Comparison of ENCODE assay signal across 1 cellular context in genomic region chr16:56534847-56535383, GRCh38.
TF ChIP-seq lines count a peak whose summit lies in the region.

No MANE protein-coding gene starts in this region.

TF ChIP-seq in H1, 55 proteins besides CTCF, POLR2A, EP300 and RAD21:
- no peak for TF ChIP-seq ASH2L (IDR thresholded peaks at IDR 0.05; ENCODE audit: low read length)
- no peak for TF ChIP-seq TAF7 (optimal IDR thresholded peaks at IDR 0.05; ENCODE audit: borderline replicate concordance, low read depth, low read length)
- TF ChIP-seq, protein P1, sequence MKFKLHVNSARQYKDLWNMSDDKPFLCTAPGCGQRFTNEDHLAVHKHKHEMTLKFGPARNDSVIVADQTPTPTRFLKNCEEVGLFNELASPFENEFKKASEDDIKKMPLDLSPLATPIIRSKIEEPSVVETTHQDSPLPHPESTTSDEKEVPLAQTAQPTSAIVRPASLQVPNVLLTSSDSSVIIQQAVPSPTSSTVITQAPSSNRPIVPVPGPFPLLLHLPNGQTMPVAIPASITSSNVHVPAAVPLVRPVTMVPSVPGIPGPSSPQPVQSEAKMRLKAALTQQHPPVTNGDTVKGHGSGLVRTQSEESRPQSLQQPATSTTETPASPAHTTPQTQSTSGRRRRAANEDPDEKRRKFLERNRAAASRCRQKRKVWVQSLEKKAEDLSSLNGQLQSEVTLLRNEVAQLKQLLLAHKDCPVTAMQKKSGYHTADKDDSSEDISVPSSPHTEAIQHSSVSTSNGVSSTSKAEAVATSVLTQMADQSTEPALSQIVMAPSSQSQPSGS (IDR thresholded peaks at IDR 0.05; ENCODE audit: low read length) = no peak
